ENCODE assay signal across 8 cellular contexts in the genomic region with DNA sequence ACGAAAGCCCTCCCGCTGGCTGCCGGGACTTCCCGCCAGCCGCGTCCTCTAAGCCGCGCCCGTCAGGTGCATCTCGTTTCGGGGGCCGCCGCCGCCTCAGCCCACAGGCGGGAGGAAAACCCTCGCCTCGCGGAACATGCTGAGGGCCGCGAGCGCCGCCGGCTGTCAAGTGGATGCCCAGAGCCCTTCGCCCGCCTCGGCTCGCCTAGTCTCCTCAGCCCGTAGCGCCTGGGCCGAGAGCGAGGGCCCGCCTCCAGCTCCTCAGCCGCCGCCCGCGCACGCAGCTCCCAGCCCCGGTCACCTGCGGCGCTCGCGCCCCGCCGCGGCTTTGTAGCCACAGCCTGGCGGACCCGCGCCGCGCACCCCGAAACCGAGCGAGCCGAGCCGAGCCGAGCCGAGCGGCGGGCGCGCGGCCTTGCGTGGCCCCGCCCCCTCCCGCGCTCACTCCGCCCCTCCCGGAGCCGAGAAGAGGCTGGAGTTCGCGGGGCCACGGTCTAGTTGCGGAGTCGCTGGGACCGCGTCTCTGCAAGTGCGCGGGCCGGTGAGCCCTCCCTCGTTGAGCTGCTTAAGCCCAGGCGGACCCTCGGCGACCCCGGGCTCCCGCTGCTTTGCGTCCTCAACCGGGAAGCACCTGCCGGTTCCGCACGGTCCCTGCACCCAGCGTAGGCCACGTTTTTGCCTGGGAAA. TPM values are rescaled to one million over a fixed set of nuclear protein-coding genes. Genes with fewer than 3 reads are reported as not detected.
DNase-seq lines count a peak whose midpoint lies in the region; ATAC-seq, FAIRE-seq and TF ChIP-seq lines count a peak whose summit lies in the region.

TSS of gene EML5 (minus strand) at position 382 of the 687 bp plus-strand sequence. CDS start 450 bp downstream, outside the sequence.

- H3K9ac ChIP-seq in HCT116 (ENCODE audit: low read length) (peak within 1 kb of the TSS; percentile 57), SK-N-SH (no peak within 1 kb of the TSS)

- no peak for FAIRE-seq in pancreas (lab: Jason Lieb, UNC)

- H3K36me3 Mint-ChIP-seq in activated naive CD8-positive, alpha-beta T cell = no peaks in the 10 kb centered on the region

- BruUV-seq in HCT116 (replicated peaks; lab: Mats Ljungman, UMichigan) = no TSS peak

- TF ChIP-seq CTCF in HCT116 (IDR thresholded peaks at IDR 0.05 in 2 of 3, conservative IDR thresholded peaks at IDR 0.05 in 1 of 3; ENCODE audit: borderline replicate concordance in 1 of 3, insufficient read depth in 1 of 3, low read depth in 2 of 3, low read length in 2 of 3) (peak in 2 of 3 experiments; percentile 22 to 29; a peak in 2 of 6 replicates), SK-N-SH (IDR thresholded peaks at IDR 0.05) (no peak), pancreas (IDR thresholded peaks at IDR 0.05) (peak in 2 of 4 donors; percentile 8 to 43)

- H3K27ac Mint-ChIP-seq in activated naive CD8-positive, alpha-beta T cell = peak within 1 kb of the TSS; percentile 70

- H4K20me1 ChIP-seq in HCT116 (ENCODE audit: insufficient read depth) (no peaks in the 10 kb centered on the region), SK-N-SH (ENCODE audit: insufficient read depth) (no peaks in the 10 kb centered on the region)

- no peaks in the 10 kb centered on the region for H3K27me3 ChIP-seq in HCT116 (ENCODE audit: insufficient read depth, low read length)
- peaks cover 21% of the 10 kb centered on the region; the same call in 1 of the 2 replicates for H3K27me3 ChIP-seq in MG63
- peaks cover 20% of the 10 kb centered on the region for H3K27me3 ChIP-seq in SK-N-SH (ENCODE audit: insufficient read depth)
- no peaks in the 10 kb centered on the region for H3K27me3 ChIP-seq in pancreas
- peaks cover 19% of the 10 kb centered on the region for H3K27me3 ChIP-seq in thymus (ENCODE audit: control insufficient read depth, insufficient read depth)

- no peaks in the 10 kb centered on the region for H3K9me3 ChIP-seq in HCT116 (ENCODE audit: control insufficient read depth in 1 of 2, insufficient read depth in 1 of 2, low read depth in 1 of 2, low read length in 2 of 2)
- no peaks in the 10 kb centered on the region for H3K9me3 ChIP-seq in MG63
- no peaks in the 10 kb centered on the region for H3K9me3 ChIP-seq in SK-N-SH
- no peaks in the 10 kb centered on the region for H3K9me3 ChIP-seq in pancreas
- no peaks in the 10 kb centered on the region for H3K9me3 ChIP-seq in thymus (ENCODE audit: control insufficient read depth)

- no peaks in the 10 kb centered on the region for H3K9me3 Mint-ChIP-seq in activated naive CD8-positive, alpha-beta T cell (ENCODE audit: low read depth)

- CTCF ChIA-PET in HCT116 (lab: Charles Lee) (no interaction called here), SK-N-SH (lab: Yijun Ruan, JAX) (interaction anchor here (0.5 to 5.1 kb wide), 29 partner anchors 17 to 385 kb away, joined by 3 to 46 read pairs (median 4); partner anchors contain the start of gene TTC8)

- peak within 1 kb of the TSS; percentile 60 to 68 for H3K4me3 ChIP-seq in HCT116 (replicated peaks in 1 of 2; ENCODE audit: low read depth in 1 of 2, low read length in 2 of 2)
- peak within 1 kb of the TSS; percentile 45 for H3K4me3 ChIP-seq in MG63
- peak within 1 kb of the TSS; percentile 59 to 62 for H3K4me3 ChIP-seq in SK-N-SH (ENCODE audit: low read depth in 2 of 2, low read length in 1 of 2)
- H3K4me3 ChIP-seq in pancreas = peak within 1 kb of the TSS; percentile 54 to 73 (median 58)
- H3K4me3 ChIP-seq in thymus (ENCODE audit: low read length) = peak within 1 kb of the TSS; percentile 55

- no peak for TF ChIP-seq POLR2A in HCT116 (IDR thresholded peaks at IDR 0.05; ENCODE audit: borderline replicate concordance, extremely low read depth, insufficient read depth, insufficient read length)

- peak within 1 kb of the TSS; percentile 71 for H2AFZ ChIP-seq in HCT116 (ENCODE audit: low read depth, low read length, poor library complexity, severe bottlenecking)
- peak within 1 kb of the TSS; percentile 85 for H2AFZ ChIP-seq in SK-N-SH (ENCODE audit: low read depth)

- H3K4me2 ChIP-seq in HCT116 (ENCODE audit: low read length) = peak within 1 kb of the TSS; percentile 89
- H3K4me2 ChIP-seq in SK-N-SH = peak within 1 kb of the TSS; percentile 82

- no peak for TF ChIP-seq EP300 in SK-N-SH (IDR thresholded peaks at IDR 0.05; ENCODE audit: borderline replicate concordance in 1 of 2, low read depth in 1 of 2, low read length in 1 of 2)

- intact Hi-C loops in HCT116 (cut with micrococcal nuclease) (no loop called here), Right ventricle myocardium inferior (cut with DNase I) (no loop called here), pancreas (cut with DNase I) (no loop called here)

- RAD21 ChIA-PET in HCT116 (lab: Charles Lee; ENCODE audit: low non-redundant PET in 1 of 2, low total read pairs in 2 of 2, uncharacterized antibody in 2 of 2, unreplicated experiment in 2 of 2) = interaction anchor here in 1 of 2 experiments (1.3 kb wide), 1 partner anchor 32 kb away, joined by 3 read pairs; no protein-coding TSS in a partner anchor

- TF ChIP-seq RAD21 in HCT116 (IDR thresholded peaks at IDR 0.05; ENCODE audit: low read depth) (0 out of 2 replicates have a peak, but pooled peaks have one; percentile 13), SK-N-SH (IDR thresholded peaks at IDR 0.05; ENCODE audit: low read length) (peak; percentile 62)

- H3K4me3 Mint-ChIP-seq in activated naive CD8-positive, alpha-beta T cell = peak within 1 kb of the TSS; percentile 92

- H3F3A ChIP-seq in SK-N-SH (replicated peaks; ENCODE audit: insufficient read depth) = no peaks in the 10 kb centered on the region

- H3K27ac ChIP-seq in HCT116 (ENCODE audit: low read depth, low read length) (peak within 1 kb of the TSS; percentile 43), SK-N-SH (ENCODE audit: low read depth in 2 of 2, low read length in 1 of 2) (peak within 1 kb of the TSS in 1 of 2 experiments; percentile 94; a peak in 2 of 4 replicates), pancreas (peak within 1 kb of the TSS; percentile 59 to 86 (median 77)), thymus (ENCODE audit: low read depth) (peak within 1 kb of the TSS; percentile 71)

- POLR2A ChIA-PET in HCT116 (lab: Charles Lee) = interaction anchor here (1.1 kb wide), 1 partner anchor 32 kb away, joined by 4 read pairs; the partner anchor contains the start of gene TTC8
- POLR2A ChIA-PET in SK-N-SH (lab: Yijun Ruan, JAX) = interaction anchor here (0.6 to 8.0 kb wide), 12 partner anchors 24 to 615 kb away, joined by 3 to 92 read pairs (median 4); partner anchors contain the start of gene TTC8

- H3K79me2 ChIP-seq in HCT116 (ENCODE audit: insufficient read depth, low read length) (no peaks in the 10 kb centered on the region), SK-N-SH (ENCODE audit: insufficient read depth) (no peaks in the 10 kb centered on the region)

- H3K4me1 Mint-ChIP-seq in activated naive CD8-positive, alpha-beta T cell (ENCODE audit: low read depth) = peaks cover 23% of the 10 kb centered on the region

- DNase-seq in GF-D8 (lab: John Stamatoyannopoulos, UW) (peak; percentile 3), HCT116 (ENCODE audit: low read depth, low spot score) (peak; percentile 37), MG63 (peak; percentile 59), SK-N-SH (peak; percentile 91), Right ventricle myocardium inferior (ENCODE audit: missing footprints) (peak; percentile 92), pancreas (peak; percentile 89 to 96 (median 93))

- no peaks in the 10 kb centered on the region for H3K36me3 ChIP-seq in HCT116 (ENCODE audit: control insufficient read depth in 1 of 2, insufficient read depth in 2 of 2, low read length in 2 of 2)
- H3K36me3 ChIP-seq in MG63 = no peaks in the 10 kb centered on the region
- H3K36me3 ChIP-seq in SK-N-SH (replicated peaks in 1 of 2; ENCODE audit: control insufficient read depth in 1 of 2, insufficient read depth in 2 of 2, low read length in 1 of 2) = no peaks in the 10 kb centered on the region
- H3K36me3 ChIP-seq in pancreas = no peaks in the 10 kb centered on the region
- no peaks in the 10 kb centered on the region for H3K36me3 ChIP-seq in thymus (ENCODE audit: control insufficient read depth, insufficient read depth)

- no peaks in the 10 kb centered on the region for H3K27me3 Mint-ChIP-seq in activated naive CD8-positive, alpha-beta T cell

- H3K9me2 ChIP-seq in HCT116 (ENCODE audit: insufficient read depth) (no peaks in the 10 kb centered on the region), SK-N-SH (no peaks in the 10 kb centered on the region)

- ATAC-seq in HCT116 (peak; percentile 92), Right ventricle myocardium inferior (peak; percentile 97), pancreas (peak; percentile 94 to 98 (median 96))

- WGBS in SK-N-SH (ENCODE audit: low lambda C conversion rate) = 5% methylated on average over 35 of the region's 92 CpGs
- 0 to 1% methylated on average over 59 to 92 of the region's 92 CpGs for WGBS in pancreas, 2 donors
- under 1% methylated on average over 92 of the region's 92 CpGs for WGBS in thymus

- H3K4me1 ChIP-seq in HCT116 (ENCODE audit: control insufficient read depth in 1 of 2, insufficient read depth in 2 of 2, low read length in 2 of 2) = peaks cover 0 to 16% of the 10 kb centered on the region in 2 experiments; a peak in 1 of 4 replicates
- H3K4me1 ChIP-seq in SK-N-SH (ENCODE audit: control insufficient read depth in 1 of 2, insufficient read depth in 2 of 2, low read depth in 1 of 2, low read length in 1 of 2) = peaks cover 0 to 2% of the 10 kb centered on the region in 2 experiments; a peak in 2 of 4 replicates
- H3K4me1 ChIP-seq in pancreas = peaks cover 0 to 5% (median 0%) of the 10 kb centered on the region in 3 donors
- H3K4me1 ChIP-seq in thymus (ENCODE audit: control insufficient read depth, insufficient read depth, low read length) = peaks cover 3% of the 10 kb centered on the region

TF ChIP-seq in HCT116, 20 proteins besides CTCF, POLR2A, EP300 and RAD21 (continues in another document):
- 0 out of 2 replicates have a peak, but pooled peaks have one; percentile 33 for TF ChIP-seq CBX3 (IDR thresholded peaks at IDR 0.05; ENCODE audit: low read depth)

RNA-seq across cellular contexts. Expression of gene EML5, which starts in this region (rescaled TPM):
- total RNA-seq in HCT116 (2021; ENCODE audit: unreplicated experiment) (1.8 TPM), Right ventricle myocardium inferior (0.27 TPM), pancreas (1 to 10 TPM; 1.1 to 2.0 (median 1.3) TPM)
- 1.1 and 1.5 TPM in 2 replicates for polyA plus RNA-seq in HCT116 (2012)
- 0.23 and 0.62 TPM in 2 replicates for total RNA-seq in MG63 (2014; rRNA removed; shearing (Covaris generic); ENCODE audit: low replicate concordance)
- polyA plus RNA-seq in SK-N-SH (2012; rRNA removed) (0.23 and 1.1 TPM in 2 replicates), pancreas (1 to 10 TPM in 1 of 2 donors, under 1 TPM in 1; 0.65 to 1.4 TPM), thymus (0.57 TPM)
- polyA plus RNA-seq in SK-N-SH (2012; cell fraction: cytosol; rRNA removed) = 1.7 and 2.1 TPM in 2 replicates
- polyA plus RNA-seq in SK-N-SH (2012; cell fraction: nucleus; rRNA removed) = 1.6 and 1.9 TPM in 2 replicates

Comparison
In these comparisons a context has a peak if more than half of its experiments do, and no peak if none do; other contexts are left out.
1. Peak in DNase-seq and H3K4me3 ChIP-seq in MG63; RNA of the gene not detected or under 1 TPM.
2. Peak in DNase-seq and ATAC-seq in Right ventricle myocardium inferior; RNA of the gene not detected or under 1 TPM.
3. DNase-seq: peak in every context shown above with its lines; median percentile 93 in pancreas; 92 in Right ventricle myocardium inferior; 91 in SK-N-SH; 59 in MG63; 37 in HCT116; 3 in GF-D8.